10 cellular contexts compared by ENCODE assay signal in the genomic region with DNA sequence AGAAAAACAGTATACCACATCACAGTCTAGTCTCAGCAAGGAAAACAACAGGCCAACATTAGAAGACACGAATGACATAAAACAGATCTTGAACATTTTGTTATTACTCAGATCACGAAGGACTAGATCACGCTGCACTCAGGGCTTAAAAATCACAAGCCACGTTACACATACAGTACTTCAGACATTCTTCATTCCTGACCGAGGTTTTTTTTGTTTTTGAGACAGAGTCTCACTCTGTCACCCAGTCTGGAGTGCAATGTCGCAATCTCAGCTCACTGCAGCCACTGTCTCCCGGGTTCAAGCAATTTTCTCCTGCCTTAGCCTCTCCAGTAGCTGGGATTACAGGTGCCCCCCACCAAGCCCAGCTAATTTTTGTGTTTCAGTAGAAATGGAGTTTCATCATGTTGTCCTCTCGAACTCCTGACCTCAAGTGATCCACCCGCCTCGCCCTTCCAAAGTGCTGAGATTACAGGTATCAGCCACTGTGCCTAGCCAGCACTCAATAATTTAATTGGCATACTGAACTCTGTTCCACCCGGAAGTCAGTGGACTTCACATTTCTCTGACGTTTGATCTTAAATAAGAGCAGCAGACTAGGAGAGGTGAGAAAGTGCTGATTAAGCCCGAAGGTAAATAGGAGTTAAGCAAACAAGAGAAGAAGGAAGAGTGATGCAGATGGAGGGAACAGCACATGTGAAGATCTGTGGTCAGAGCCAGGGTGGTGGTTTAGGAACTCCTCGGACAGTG. TPM values are rescaled to one million over a fixed set of nuclear protein-coding genes. Genes with fewer than 3 reads are reported as not detected.
A peak's percentile ranks its signal among the peaks of the same experiment; 100 is the strongest.
DNase-seq lines count a peak whose midpoint lies in the region; ATAC-seq and TF ChIP-seq lines count a peak whose summit lies in the region.
"Had no signal": no experiment of that assay in that cellular context is flagged by ENCODE, and none has a peak within 500 bp of the region (broad histone marks: within the 10 kb centered on the region; RNA-seq: fewer than 3 reads in every experiment).

No MANE protein-coding gene starts in this region.

- intact Hi-C loops in activated CD4-positive, alpha-beta T cell treated with anti-CD3 and anti-CD28 coated beads for 36 hours (cut with DNase I, micrococcal nuclease) = no loop called here
- intact Hi-C loops in esophagus squamous epithelium (cut with DNase I) = no loop called here

- H2AFZ ChIP-seq in smooth muscle cell (ENCODE audit: low read depth) = no peak overlapping the region

- H3K9me3 ChIP-seq in esophagus squamous epithelium (no peaks in the 10 kb centered on the region), smooth muscle cell (replicated peaks; ENCODE audit: low read depth) (no peaks in the 10 kb centered on the region)

- no peak overlapping the region for H3K4me3 Mint-ChIP-seq in activated CD4-positive, alpha-beta T cell treated with anti-CD3 and anti-CD28 coated beads for 36 hours

- 50 to 57% methylated on average over 11 to 14 of the region's 14 CpGs for whole genome bisulfite sequencing in esophagus squamous epithelium, 2 donors
- 74% methylated on average over 14 of the region's 14 CpGs for WGBS in smooth muscle cell (ENCODE audit: low lambda C conversion rate)

- H3K36me3 ChIP-seq in esophagus squamous epithelium (peaks cover 0 to 28% (median 1%) of the 10 kb centered on the region in 3 donors), smooth muscle cell (ENCODE audit: low read depth) (no peaks in the 10 kb centered on the region)

- peaks cover 11% of the 10 kb centered on the region for H3F3A ChIP-seq in smooth muscle cell (ENCODE audit: low read depth)

- no peak for DNase-seq in activated CD4-positive, alpha-beta T cell treated with anti-CD3 and anti-CD28 coated beads for 36 hours
- no peak for DNase-seq in activated CD4-positive, alpha-beta T cell treated with anti-CD3 and anti-CD28 coated beads, Interleukin-2, amount 50 U/mL, for 1 hour
- no peak for DNase-seq in esophagus squamous epithelium (lab: John Stamatoyannopoulos, UW)
- no peak for DNase-seq in smooth muscle cell (lab: John Stamatoyannopoulos, UW; ENCODE audit: unreplicated experiment)
- DNase-seq in GM13977 (ENCODE audit: low spot score) = no peak
- DNase-seq: activated T-cell treated with anti-CD3 and anti-CD28 coated beads, Interleukin-2, amount 50 U/mL, for 1 hour; NCI-H1436 treated with DMSO at 0.1 percent for 48 hours; stimulated activated CD4-positive, alpha-beta T cell treated with anti-CD3 and anti-CD28 coated beads, Interleukin-1b, Interleukin-23, amount 100 ng/mL, for 48 hours had no signal

- TF ChIP-seq CTCF in esophagus squamous epithelium (IDR thresholded peaks at IDR 0.05) = no peak
- no peak for TF ChIP-seq CTCF in smooth muscle cell (IDR thresholded peaks at IDR 0.05; ENCODE audit: borderline replicate concordance, insufficient read depth, poor library complexity, severe bottlenecking)
- TF ChIP-seq CTCF in GM13977 (IDR thresholded peaks at IDR 0.05; ENCODE audit: extremely low read depth, insufficient read depth, missing control alignments) = no peak

- H3K27ac Mint-ChIP-seq in activated CD4-positive, alpha-beta T cell treated with anti-CD3 and anti-CD28 coated beads for 36 hours = peak overlapping the region; percentile 80

- in situ Hi-C loops in GM13977 (cut with MboI; ENCODE audit: low pct_unique_long_range_greater_than_20kb, low sequenced_read_pairs, unreplicated experiment) = loop anchor here (25.0 kb wide), 1 partner anchor 150 kb away; no protein-coding TSS in a partner anchor

- no peak overlapping the region for H3K4me2 ChIP-seq in smooth muscle cell

- H4K20me1 ChIP-seq in smooth muscle cell (ENCODE audit: low read depth) = no peaks in the 10 kb centered on the region

- no peak overlapping the region for H3K9ac ChIP-seq in smooth muscle cell (ENCODE audit: low read depth)

- H3K4me1 Mint-ChIP-seq in activated CD4-positive, alpha-beta T cell treated with anti-CD3 and anti-CD28 coated beads for 36 hours = peaks cover 53% of the 10 kb centered on the region

- H3K27me3 ChIP-seq in esophagus squamous epithelium (no peaks in the 10 kb centered on the region), smooth muscle cell (ENCODE audit: low read depth) (no peaks in the 10 kb centered on the region)

- H3K79me2 ChIP-seq in smooth muscle cell (ENCODE audit: low read depth) = peaks cover 46% of the 10 kb centered on the region

- no peak for ATAC-seq in activated CD4-positive, alpha-beta T cell treated with anti-CD3 and anti-CD28 coated beads for 36 hours
- no peak for ATAC-seq in HG03469 (IDR thresholded peaks at IDR 0.05; ENCODE audit: unreplicated experiment)

- CTCF ChIA-PET in activated CD4-positive, alpha-beta T cell treated with anti-CD3 and anti-CD28 coated beads for 36 hours (lab: Charles Lee) = interaction anchor here (0.6 to 0.9 kb wide), 2 partner anchors 14 to 28 kb away, joined by 3 to 5 read pairs; no protein-coding TSS in a partner anchor

- POLR2A ChIA-PET in activated CD4-positive, alpha-beta T cell treated with anti-CD3 and anti-CD28 coated beads for 36 hours (lab: Charles Lee) = interaction anchor here (0.6 kb wide), 1 partner anchor 50 kb away, joined by 3 read pairs; no protein-coding TSS in a partner anchor

- H3K4me1 ChIP-seq in esophagus squamous epithelium (peaks cover 22 to 86% (median 27%) of the 10 kb centered on the region in 3 donors), smooth muscle cell (ENCODE audit: low read depth) (peaks cover 3% of the 10 kb centered on the region)

- H3K36me3 Mint-ChIP-seq in activated CD4-positive, alpha-beta T cell treated with anti-CD3 and anti-CD28 coated beads for 36 hours (ENCODE audit: low read depth) = peaks cover 45% of the 10 kb centered on the region

- no peaks in the 10 kb centered on the region for H3K9me3 Mint-ChIP-seq in activated CD4-positive, alpha-beta T cell treated with anti-CD3 and anti-CD28 coated beads for 36 hours (ENCODE audit: low read depth)

- H3K27ac ChIP-seq in esophagus squamous epithelium (peak overlapping the region in 3 of 4 donors; percentile 21 to 91 (median 74)), smooth muscle cell (ENCODE audit: low read depth) (peak overlapping the region; percentile 79)

- H3K27me3 Mint-ChIP-seq in activated CD4-positive, alpha-beta T cell treated with anti-CD3 and anti-CD28 coated beads for 36 hours = no peaks in the 10 kb centered on the region

- TF ChIP-seq POLR2A in esophagus squamous epithelium (IDR thresholded peaks at IDR 0.05) = no peak

- H3K4me3 ChIP-seq in esophagus squamous epithelium (no peak overlapping the region), smooth muscle cell (no peak overlapping the region)

RNA-seq across cellular contexts. Expression of gene AIMP2, which starts 3.5 kb away (rescaled TPM):
- 10 to 100 TPM; 50.1 to 56.0 TPM for total RNA-seq in activated CD4-positive, alpha-beta T cell treated with anti-CD3 and anti-CD28 coated beads for 36 hours
- total RNA-seq in esophagus squamous epithelium = 10 to 100 TPM; 34.7 to 61.4 (median 50.3) TPM
- total RNA-seq in smooth muscle cell = 28.5 and 43.7 TPM in 2 replicates
- polyA plus RNA-seq in smooth muscle cell = 30.1 and 43.4 TPM in 2 replicates

RNA-seq across cellular contexts. Expression of gene PMS2, which starts 3.7 kb away (rescaled TPM):
- total RNA-seq in activated CD4-positive, alpha-beta T cell treated with anti-CD3 and anti-CD28 coated beads for 36 hours = 10 to 100 TPM; 26.9 to 29.0 TPM
- total RNA-seq in esophagus squamous epithelium (10 to 100 TPM in 2 of 4 donors, 1 to 10 TPM in 2; 7.0 to 13.9 (median 10.0) TPM), smooth muscle cell (8.8 and 14.3 TPM in 2 replicates)
- 5.4 and 7.2 TPM in 2 replicates for polyA plus RNA-seq in smooth muscle cell

RNA-seq across cellular contexts. Expression of gene ANKRD61, which starts 18.6 kb away (rescaled TPM):
- total RNA-seq in activated CD4-positive, alpha-beta T cell treated with anti-CD3 and anti-CD28 coated beads for 36 hours = under 1 TPM; 0.19 to 0.32 TPM
- total RNA-seq in esophagus squamous epithelium (under 1 TPM in 1 of 4 donors, not detected in 3; 0.26 TPM), smooth muscle cell (not detected in 2 replicates)
- 0.16 and 0.70 TPM in 2 replicates for polyA plus RNA-seq in smooth muscle cell
- total RNA-seq: lung microvascular endothelial cell had no signal

RNA-seq across cellular contexts. Expression of gene RSPH10B, which starts 42.0 kb away (rescaled TPM):
- under 1 TPM; 0.19 to 0.27 TPM for total RNA-seq in activated CD4-positive, alpha-beta T cell treated with anti-CD3 and anti-CD28 coated beads for 36 hours
- total RNA-seq in esophagus squamous epithelium (not detected), smooth muscle cell (0.04 TPM in 1 of 2 replicates, not detected in the other)
- not detected in 2 replicates for polyA plus RNA-seq in smooth muscle cell

RNA-seq across cellular contexts. Expression of gene EIF2AK1, which starts 46.4 kb away (rescaled TPM):
- 100 to 1,000 TPM; 104 to 114 TPM for total RNA-seq in activated CD4-positive, alpha-beta T cell treated with anti-CD3 and anti-CD28 coated beads for 36 hours
- 100 to 1,000 TPM; 119 to 226 (median 150) TPM for total RNA-seq in esophagus squamous epithelium
- 138 and 141 TPM in 2 replicates for total RNA-seq in smooth muscle cell
- polyA plus RNA-seq in smooth muscle cell = 95.5 and 106 TPM in 2 replicates
